In genomic region chr4:52618795-52619590, GRCh38 we compare ENCODE assay signal across 2 cellular contexts.
TF ChIP-seq lines count a peak whose summit lies in the region.

No MANE protein-coding gene starts in this region.

TF ChIP-seq in HEK293T, 16 proteins besides CTCF, POLR2A, EP300 and RAD21 (continued from another document):
- no peak for TF ChIP-seq SUZ12 (IDR thresholded peaks at IDR 0.05)
- no peak for TF ChIP-seq FOXM1 (IDR thresholded peaks at IDR 0.05; ENCODE audit: borderline replicate concordance)
- TF ChIP-seq ZNF384 (IDR thresholded peaks at IDR 0.05), result no peak
- no peak for TF ChIP-seq CTBP1 (IDR thresholded peaks at IDR 0.05; ENCODE audit: borderline replicate concordance)
- TF ChIP-seq NFRKB (IDR thresholded peaks at IDR 0.05), result no peak
- TF ChIP-seq TARDBP (IDR thresholded peaks at IDR 0.05), result no peak
- no peak for TF ChIP-seq ARNT (IDR thresholded peaks at IDR 0.05)

TF ChIP-seq in WTC11, 78 proteins besides CTCF, POLR2A, EP300 and RAD21:
- TF ChIP-seq ARID4B (CRISPR knock-in tag; IDR thresholded peaks at IDR 0.05; ENCODE audit: borderline replicate concordance) (no peak), ZNF317 (CRISPR knock-in tag; IDR thresholded peaks at IDR 0.05; ENCODE audit: borderline replicate concordance, low read depth) (no peak), ZBTB21 (CRISPR knock-in tag; IDR thresholded peaks at IDR 0.05; ENCODE audit: borderline replicate concordance) (no peak), NFYB (CRISPR knock-in tag; conservative IDR thresholded peaks at IDR 0.05; ENCODE audit: low read depth) (no peak), ZNF416 (CRISPR knock-in tag; IDR thresholded peaks at IDR 0.05) (no peak), ATF3 (CRISPR knock-in tag; conservative IDR thresholded peaks at IDR 0.05) (no peak), TCF7 (CRISPR knock-in tag; IDR thresholded peaks at IDR 0.05; ENCODE audit: low read depth) (no peak), ZBTB43 (CRISPR knock-in tag; IDR thresholded peaks at IDR 0.05) (no peak), MYBL2 (CRISPR knock-in tag; IDR thresholded peaks at IDR 0.05) (no peak), OVOL2 (CRISPR knock-in tag; IDR thresholded peaks at IDR 0.05; ENCODE audit: borderline replicate concordance) (no peak), ZNF423 (CRISPR knock-in tag; IDR thresholded peaks at IDR 0.05) (no peak), TEAD4 (CRISPR knock-in tag; IDR thresholded peaks at IDR 0.05) (no peak), ELF4 (CRISPR knock-in tag; IDR thresholded peaks at IDR 0.05; ENCODE audit: low read depth) (no peak), STAT6 (CRISPR knock-in tag; conservative IDR thresholded peaks at IDR 0.05; ENCODE audit: low read depth) (no peak), ZNF232 (CRISPR knock-in tag; IDR thresholded peaks at IDR 0.05) (no peak)
